Comparison of ENCODE assay signal across 12 cellular contexts in the genomic region with DNA sequence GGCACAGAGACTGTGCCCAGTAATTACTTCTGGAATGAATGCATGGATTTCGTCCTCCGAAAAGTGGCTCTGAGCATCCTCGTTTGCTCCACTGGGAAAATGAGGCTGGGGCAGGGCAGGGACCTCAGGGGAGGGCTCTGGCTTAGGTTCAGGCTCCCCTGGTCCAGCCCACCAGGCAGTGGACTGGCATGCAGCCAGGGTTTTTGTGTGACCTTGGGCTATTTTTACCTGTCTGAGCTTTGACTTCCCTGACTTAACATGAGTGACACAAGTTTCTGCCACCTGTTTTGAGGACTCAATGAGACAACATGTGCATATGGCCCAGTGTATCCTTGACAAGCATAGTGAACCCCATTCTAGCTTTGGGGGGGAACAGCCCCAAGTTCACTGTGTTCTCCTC. TPM values are rescaled to one million over a fixed set of nuclear protein-coding genes. Genes with fewer than 3 reads are reported as not detected.
A peak's percentile ranks its signal among the peaks of the same experiment; 100 is the strongest.
DNase-seq lines count a peak whose midpoint lies in the region; ATAC-seq, FAIRE-seq and TF ChIP-seq lines count a peak whose summit lies in the region.
"Had no signal": no experiment of that assay in that cellular context is flagged by ENCODE, and none has a peak within 500 bp of the region (broad histone marks: within the 10 kb centered on the region; RNA-seq: fewer than 3 reads in every experiment).

No MANE protein-coding gene starts in this region.

- DNase-seq in GM12891 (ENCODE audit: insufficient read length, low spot score) (no peak), small intestine (no peak)
- no peak for DNase-seq in natural killer cell treated with Interleukin-12 subunit alpha and Interleukin-12 subunit beta and Interleukin-15 and Interleukin-18, amount 100 ng/mL, for 72 hours (ENCODE audit: low spot score)
- DNase-seq in stimulated activated CD4-positive, alpha-beta T cell treated with anti-CD3 and anti-CD28 coated beads, Interleukin-12 subunit alpha, Interleukin-12 subunit beta, amount 100 ng/mL, for 4 hours = no peak
- no peak for DNase-seq in effector CD8-positive, alpha-beta T cell (lab: John Stamatoyannopoulos, UW)
- DNase-seq in activated CD4-positive, alpha-beta memory T cell treated with anti-CD3 and anti-CD28 coated beads, Interleukin-2, amount 10 ng/mL, durations not matched to agents 7 days and 5 days = no peak
- DNase-seq: activated CD8-positive, alpha-beta memory T cell treated with anti-CD3 and anti-CD28 coated beads for 24 hours; T-helper 9 cell had no signal

- POLR2A ChIA-PET in activated CD4-positive, alpha-beta memory T cell treated with anti-CD3 and anti-CD28 coated beads, Interleukin-2, amount 10 ng/mL, durations not matched to agents 7 days and 5 days (lab: Charles Lee) = no interaction called here

- H3K27me3 Mint-ChIP-seq in activated T-helper 17 cell treated with anti-CD3 and anti-CD28 coated beads, Interleukin-2, amount 50 U/mL, for 72 hours = no peaks in the 10 kb centered on the region
- no peaks in the 10 kb centered on the region for H3K27me3 Mint-ChIP-seq in natural killer cell treated with Interleukin-12 subunit alpha and Interleukin-12 subunit beta and Interleukin-15 and Interleukin-18, amount 100 ng/mL, for 72 hours
- no peaks in the 10 kb centered on the region for H3K27me3 Mint-ChIP-seq in activated CD4-positive, alpha-beta memory T cell treated with anti-CD3 and anti-CD28 coated beads, Interleukin-2, amount 10 ng/mL, durations not matched to agents 7 days and 5 days
- H3K27me3 Mint-ChIP-seq: CD4-positive, alpha-beta memory T cell had no signal

- H3K4me3 Mint-ChIP-seq in activated T-helper 17 cell treated with anti-CD3 and anti-CD28 coated beads, Interleukin-2, amount 50 U/mL, for 72 hours = peak overlapping the region; percentile 13
- H3K4me3 Mint-ChIP-seq in natural killer cell treated with Interleukin-12 subunit alpha and Interleukin-12 subunit beta and Interleukin-15 and Interleukin-18, amount 100 ng/mL, for 72 hours = peak overlapping the region; percentile 58
- no peak overlapping the region for H3K4me3 Mint-ChIP-seq in activated CD4-positive, alpha-beta memory T cell treated with anti-CD3 and anti-CD28 coated beads, Interleukin-2, amount 10 ng/mL, durations not matched to agents 7 days and 5 days

- CTCF ChIA-PET in activated CD4-positive, alpha-beta memory T cell treated with anti-CD3 and anti-CD28 coated beads, Interleukin-2, amount 10 ng/mL, durations not matched to agents 7 days and 5 days (lab: Charles Lee) = interaction anchor here (1.2 to 2.3 kb wide), 4 partner anchors 288 to 375 kb away, joined by 3 to 11 read pairs (median 6); no protein-coding TSS in a partner anchor

- H3K4me1 ChIP-seq in ACC112 (ENCODE audit: control insufficient read depth, insufficient read depth, low read length, unreplicated experiment) (peaks cover 4% of the 10 kb centered on the region), small intestine (ENCODE audit: control insufficient read depth in 2 of 2, insufficient read depth in 1 of 2, low read depth in 1 of 2, low read length in 1 of 2) (peaks cover 3 to 9% of the 10 kb centered on the region in 2 donors)

- H3K4me1 Mint-ChIP-seq in activated T-helper 17 cell treated with anti-CD3 and anti-CD28 coated beads, Interleukin-2, amount 50 U/mL, for 72 hours = no peaks in the 10 kb centered on the region
- peaks cover 3 to 6% of the 10 kb centered on the region in 2 donors for H3K4me1 Mint-ChIP-seq in natural killer cell treated with Interleukin-12 subunit alpha and Interleukin-12 subunit beta and Interleukin-15 and Interleukin-18, amount 100 ng/mL, for 72 hours (ENCODE audit: low read depth in 2 of 2)
- H3K4me1 Mint-ChIP-seq in activated CD4-positive, alpha-beta memory T cell treated with anti-CD3 and anti-CD28 coated beads, Interleukin-2, amount 10 ng/mL, durations not matched to agents 7 days and 5 days = peaks cover 5% of the 10 kb centered on the region

- no peak for TF ChIP-seq POLR2A in GM12891 (IDR thresholded peaks at IDR 0.05; ENCODE audit: low read depth, low read length)

- no peaks in the 10 kb centered on the region for H3K9me3 Mint-ChIP-seq in activated T-helper 17 cell treated with anti-CD3 and anti-CD28 coated beads, Interleukin-2, amount 50 U/mL, for 72 hours
- H3K9me3 Mint-ChIP-seq in natural killer cell treated with Interleukin-12 subunit alpha and Interleukin-12 subunit beta and Interleukin-15 and Interleukin-18, amount 100 ng/mL, for 72 hours = no peaks in the 10 kb centered on the region
- no peaks in the 10 kb centered on the region for H3K9me3 Mint-ChIP-seq in activated CD4-positive, alpha-beta memory T cell treated with anti-CD3 and anti-CD28 coated beads, Interleukin-2, amount 10 ng/mL, durations not matched to agents 7 days and 5 days
- H3K9me3 Mint-ChIP-seq: CD4-positive, alpha-beta memory T cell had no signal

- no peak overlapping the region for H3K27ac ChIP-seq in ACC112 (ENCODE audit: low read depth, low read length)
- H3K27ac ChIP-seq in small intestine (ENCODE audit: low read depth in 1 of 2, low read length in 1 of 2) = no peak overlapping the region

- H3K79me2 ChIP-seq in ACC112 (ENCODE audit: control insufficient read depth, insufficient read depth, low read length, unreplicated experiment) = no peaks in the 10 kb centered on the region

- WGBS in small intestine, 3 donors = 73 to 81% (median 74%) methylated on average over 3 of the region's 3 CpGs

- no peaks in the 10 kb centered on the region for H3K27me3 ChIP-seq in ACC112 (ENCODE audit: insufficient read depth, low read length)
- H3K27me3 ChIP-seq in small intestine (ENCODE audit: control insufficient read depth in 2 of 2, insufficient read depth in 2 of 2, low read length in 2 of 2) = no peaks in the 10 kb centered on the region

- H3K36me3 ChIP-seq in ACC112 (ENCODE audit: insufficient read depth, low read length) (no peaks in the 10 kb centered on the region), small intestine (ENCODE audit: control insufficient read depth in 2 of 2, insufficient read depth in 2 of 2, low read length in 2 of 2) (no peaks in the 10 kb centered on the region)

- H3K4me3 ChIP-seq in ACC112 (ENCODE audit: low read depth, low read length) = peak overlapping the region; percentile 76
- no peak overlapping the region for H3K4me3 ChIP-seq in small intestine (ENCODE audit: low read depth in 1 of 2, low read length in 2 of 2)

- no peak overlapping the region for H3K27ac Mint-ChIP-seq in activated T-helper 17 cell treated with anti-CD3 and anti-CD28 coated beads, Interleukin-2, amount 50 U/mL, for 72 hours
- no peak overlapping the region for H3K27ac Mint-ChIP-seq in natural killer cell treated with Interleukin-12 subunit alpha and Interleukin-12 subunit beta and Interleukin-15 and Interleukin-18, amount 100 ng/mL, for 72 hours
- H3K27ac Mint-ChIP-seq in activated CD4-positive, alpha-beta memory T cell treated with anti-CD3 and anti-CD28 coated beads, Interleukin-2, amount 10 ng/mL, durations not matched to agents 7 days and 5 days = no peak overlapping the region

- FAIRE-seq in GM12891 (lab: Jason Lieb, UNC) = peak; percentile 48
- FAIRE-seq in small intestine (lab: Jason Lieb, UNC) = no peak
- FAIRE-seq: frontal cortex had no signal

- H2AFZ ChIP-seq in ACC112 (ENCODE audit: low read length, unreplicated experiment) = no peak overlapping the region

- H3K9me3 ChIP-seq in small intestine (ENCODE audit: control insufficient read depth, low read depth) = no peaks in the 10 kb centered on the region

- no peak for ATAC-seq in activated T-helper 17 cell treated with anti-CD3 and anti-CD28 coated beads, Interleukin-2, amount 50 U/mL, for 72 hours (replicated peaks)
- no peak for ATAC-seq in natural killer cell treated with Interleukin-12 subunit alpha and Interleukin-12 subunit beta and Interleukin-15 and Interleukin-18, amount 100 ng/mL, for 72 hours

- H3K36me3 Mint-ChIP-seq in activated T-helper 17 cell treated with anti-CD3 and anti-CD28 coated beads, Interleukin-2, amount 50 U/mL, for 72 hours (ENCODE audit: low read depth) = peaks cover 77% of the 10 kb centered on the region
- H3K36me3 Mint-ChIP-seq in natural killer cell treated with Interleukin-12 subunit alpha and Interleukin-12 subunit beta and Interleukin-15 and Interleukin-18, amount 100 ng/mL, for 72 hours = no peaks in the 10 kb centered on the region
- peaks cover 19% of the 10 kb centered on the region for H3K36me3 Mint-ChIP-seq in activated CD4-positive, alpha-beta memory T cell treated with anti-CD3 and anti-CD28 coated beads, Interleukin-2, amount 10 ng/mL, durations not matched to agents 7 days and 5 days (ENCODE audit: low read depth)

TF ChIP-seq in GM12891, 5 proteins besides CTCF, POLR2A, EP300 and RAD21:
- TF ChIP-seq PAX5 (IDR thresholded peaks at IDR 0.05; ENCODE audit: insufficient read depth, low read length, severe bottlenecking) (no peak), SPI1 (IDR thresholded peaks at IDR 0.05; ENCODE audit: low read depth, low read length) (no peak), POLR2AphosphoS5 (IDR thresholded peaks at IDR 0.05; ENCODE audit: low read depth, low read length) (no peak), TAF1 (IDR thresholded peaks at IDR 0.05; ENCODE audit: low read depth, low read length) (no peak), POU2F2 (IDR thresholded peaks at IDR 0.05; ENCODE audit: low read depth, low read length) (no peak)

RNA-seq across cellular contexts. Expression of a gene that starts 32.6 kb away (rescaled TPM):
- polyA plus RNA-seq in GM12891 (2012; ENCODE audit: low read depth, missing spikeins) = 0.37 TPM
- total RNA-seq in activated T-helper 17 cell treated with anti-CD3 and anti-CD28 coated beads, Interleukin-2, amount 50 U/mL, for 72 hours = not detected
- not detected for total RNA-seq in natural killer cell treated with Interleukin-12 subunit alpha and Interleukin-12 subunit beta and Interleukin-15 and Interleukin-18, amount 100 ng/mL, for 72 hours
- 10 to 100 TPM in 2 of 3 donors, 1 to 10 TPM in 1; 5.5 to 22.8 (median 13.5) TPM for polyA plus RNA-seq in small intestine
- not detected for total RNA-seq in activated CD4-positive, alpha-beta memory T cell treated with anti-CD3 and anti-CD28 coated beads, Interleukin-2, amount 10 ng/mL, durations not matched to agents 7 days and 5 days
- total RNA-seq: CD4-positive, alpha-beta memory T cell; frontal cortex had no signal
- polyA plus RNA-seq: CD4-positive, alpha-beta memory T cell had no signal
